In the genomic region with DNA sequence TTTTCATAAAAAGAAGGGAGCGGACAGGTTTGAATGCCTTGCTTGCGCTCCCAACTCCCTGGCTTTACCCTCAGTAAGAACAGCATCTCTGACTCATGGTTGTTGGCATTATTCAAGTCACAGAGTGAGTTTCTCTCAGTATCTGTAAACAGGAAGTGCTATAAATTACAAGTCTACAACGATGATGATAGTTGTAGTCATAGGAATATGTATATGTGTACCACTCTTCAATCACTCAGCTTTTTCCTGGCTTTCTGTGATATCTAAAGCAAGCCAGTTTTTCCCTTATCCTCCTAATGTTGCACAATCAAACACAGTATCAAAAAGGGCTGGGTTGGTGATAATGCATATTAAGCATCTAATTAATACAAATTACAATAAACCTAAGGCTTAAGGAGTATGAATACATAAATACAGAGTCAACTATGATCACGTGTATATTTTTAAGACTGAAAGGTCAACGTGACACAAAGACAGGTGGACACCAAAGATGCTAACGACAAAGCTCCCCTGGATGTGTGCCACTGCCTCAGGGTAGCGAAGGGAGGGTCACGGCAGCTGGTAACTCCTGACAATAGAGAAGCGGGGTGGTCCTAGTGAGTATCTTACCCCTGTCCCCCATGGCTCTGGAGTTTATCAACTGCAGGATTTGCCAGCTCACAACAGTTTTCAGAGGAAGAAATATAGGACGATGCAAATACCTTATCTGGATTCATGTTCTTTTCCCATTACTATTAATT, we compare ENCODE assay signal across 11 cellular contexts.
DNase-seq lines count a peak whose midpoint lies in the region; ATAC-seq and TF ChIP-seq lines count a peak whose summit lies in the region.
"Had no signal": no experiment of that assay in that cellular context is flagged by ENCODE, and none has a peak within 500 bp of the region (broad histone marks: within the 10 kb centered on the region; RNA-seq: fewer than 3 reads in every experiment).

No MANE protein-coding gene starts in this region.

- H3K4me2 ChIP-seq in neural progenitor cell = no peak overlapping the region

- POLR2A ChIA-PET in naive thymus-derived CD8-positive, alpha-beta T cell (lab: Charles Lee) = interaction anchor here (0.7 kb wide), 1 partner anchor 12 kb away, joined by 4 read pairs; no protein-coding TSS in a partner anchor

- no peak overlapping the region for H3K4me3 Mint-ChIP-seq in neural progenitor cell
- no peak overlapping the region for H3K4me3 Mint-ChIP-seq in naive thymus-derived CD8-positive, alpha-beta T cell

- no peak overlapping the region for H3K9ac ChIP-seq in neural progenitor cell

- DNase-seq in DMS53 (lab: John Stamatoyannopoulos, UW) (peak; percentile 27), DMS53 treated with DMSO at 0.1 percent for 48 hours (lab: John Stamatoyannopoulos, UW; ENCODE audit: unreplicated experiment) (no peak), NCI-H146 (lab: John Stamatoyannopoulos, UW) (peak; percentile 58), cardiac fibroblast (ENCODE audit: low read depth in 2 of 2) (peak; percentile 56 to 79), neural progenitor cell (ENCODE audit: low spot score) (peak; percentile 12), upper lobe of right lung (no peak)
- DNase-seq in naive thymus-derived CD8-positive, alpha-beta T cell = no peak
- DNase-seq: DMS79 treated with DMSO at 0.1 percent for 48 hours, KBM-7 had no signal

- H3F3A ChIP-seq in neural progenitor cell (ENCODE audit: low read depth) = no peaks in the 10 kb centered on the region

- no peak for TF ChIP-seq CTCF in cardiac fibroblast (IDR thresholded peaks at IDR 0.05; ENCODE audit: low read depth, low read length)
- no peak for TF ChIP-seq CTCF in neural progenitor cell (IDR thresholded peaks at IDR 0.05)
- TF ChIP-seq CTCF in upper lobe of right lung (IDR thresholded peaks at IDR 0.05) = no peak

- no peaks in the 10 kb centered on the region for H3K36me3 ChIP-seq in neural progenitor cell
- no peaks in the 10 kb centered on the region for H3K36me3 ChIP-seq in upper lobe of right lung

- H3K9me3 Mint-ChIP-seq in neural progenitor cell = peaks cover 5% of the 10 kb centered on the region
- H3K9me3 Mint-ChIP-seq in naive thymus-derived CD8-positive, alpha-beta T cell = peaks cover 0 to 22% (median 7%) of the 10 kb centered on the region in 9 donors

- no peaks in the 10 kb centered on the region for H3K79me2 ChIP-seq in neural progenitor cell (ENCODE audit: low read depth)

- H2AFZ ChIP-seq in neural progenitor cell (replicated peaks) = no peak overlapping the region

- H3K27me3 ChIP-seq in neural progenitor cell (no peaks in the 10 kb centered on the region), upper lobe of right lung (no peaks in the 10 kb centered on the region)

- H3K4me3 ChIP-seq in cardiac fibroblast (replicated peaks in 1 of 2; ENCODE audit: low read depth in 2 of 2, low read length in 2 of 2) (no peak overlapping the region), neural progenitor cell (no peak overlapping the region), upper lobe of right lung (no peak overlapping the region)

- H3K4me1 ChIP-seq in neural progenitor cell (no peaks in the 10 kb centered on the region), upper lobe of right lung (no peaks in the 10 kb centered on the region)

- H4K20me1 ChIP-seq in neural progenitor cell (ENCODE audit: low read depth) = no peaks in the 10 kb centered on the region

- ATAC-seq in upper lobe of right lung (no peak), HG03095 (IDR thresholded peaks at IDR 0.05; ENCODE audit: unreplicated experiment) (no peak)
- ATAC-seq in naive thymus-derived CD8-positive, alpha-beta T cell = no peak

- H3K9me3 ChIP-seq in neural progenitor cell (ENCODE audit: low read depth) = no peaks in the 10 kb centered on the region
- H3K9me3 ChIP-seq in upper lobe of right lung = no peaks in the 10 kb centered on the region

- no peak overlapping the region for H3K27ac Mint-ChIP-seq in neural progenitor cell
- peak overlapping the region in 1 of 10 donors; percentile 40 for H3K27ac Mint-ChIP-seq in naive thymus-derived CD8-positive, alpha-beta T cell

- H3K27me3 Mint-ChIP-seq in neural progenitor cell (ENCODE audit: insufficient read depth, low read depth) = peaks cover 1% of the 10 kb centered on the region
- H3K27me3 Mint-ChIP-seq in naive thymus-derived CD8-positive, alpha-beta T cell = no peaks in the 10 kb centered on the region

- intact Hi-C loops in upper lobe of right lung (cut with DNase I) = no loop called here

- peaks cover 3% of the 10 kb centered on the region for H3K4me1 Mint-ChIP-seq in neural progenitor cell
- H3K4me1 Mint-ChIP-seq in naive thymus-derived CD8-positive, alpha-beta T cell = peaks cover 10 to 22% (median 16%) of the 10 kb centered on the region in 4 donors

- H3K27ac ChIP-seq in neural progenitor cell = no peak overlapping the region
- H3K27ac ChIP-seq in upper lobe of right lung = no peak overlapping the region
- H3K27ac ChIP-seq: 22Rv1 had no signal

- H3K36me3 Mint-ChIP-seq in neural progenitor cell = peaks cover 1% of the 10 kb centered on the region
- peaks cover 11 to 41% (median 16%) of the 10 kb centered on the region in 3 donors for H3K36me3 Mint-ChIP-seq in naive thymus-derived CD8-positive, alpha-beta T cell

Comparison
In these comparisons a context has a peak if more than half of its experiments do, and no peak if none do; other contexts are left out.
1. DNase-seq: peak in DMS53 (single experiment), NCI-H146 (single experiment), cardiac fibroblast (2 of 2) and neural progenitor cell (single experiment); none in DMS53 treated with DMSO at 0.1 percent for 48 hours (single experiment), upper lobe of right lung (single experiment) and naive thymus-derived CD8-positive, alpha-beta T cell (0 of 10).